In the genomic region with DNA sequence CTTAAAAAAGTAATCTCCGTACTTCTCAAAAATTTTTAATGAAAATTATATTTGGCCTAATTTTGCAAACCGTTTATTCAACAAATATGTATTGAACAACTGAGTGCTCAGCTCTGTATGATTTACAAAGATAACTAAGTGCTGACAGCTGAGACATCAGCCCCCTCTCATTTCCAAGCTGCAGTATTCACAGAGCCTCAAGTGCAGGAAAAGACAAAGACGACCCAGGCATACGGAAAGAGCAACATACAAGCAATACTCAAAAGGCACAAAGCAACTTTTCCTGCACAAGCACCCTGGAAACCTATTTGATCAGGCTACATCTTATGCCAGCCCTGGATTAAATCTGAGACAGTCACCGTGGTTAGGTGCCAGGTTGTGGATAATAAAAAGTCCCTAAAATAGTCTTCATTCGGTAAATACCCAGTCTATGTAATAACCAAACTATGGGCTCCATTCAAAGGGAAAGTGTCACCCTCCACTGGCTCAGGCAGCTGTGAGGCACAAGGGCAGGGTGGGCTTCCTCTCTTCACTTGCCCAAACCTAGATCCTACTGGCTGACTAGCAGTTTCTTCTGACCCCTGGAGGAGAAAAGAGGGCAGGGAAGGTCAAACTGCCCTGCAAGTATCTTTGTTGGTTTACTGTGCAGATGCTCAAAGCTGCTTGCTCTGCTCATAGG, we compare ENCODE assay signal across 9 cellular contexts.
A peak's percentile ranks its signal among the peaks of the same experiment; 100 is the strongest.
DNase-seq lines count a peak whose midpoint lies in the region; ATAC-seq and FAIRE-seq lines count a peak whose summit lies in the region.
"Had no signal": no experiment of that assay in that cellular context is flagged by ENCODE, and none has a peak within 500 bp of the region (broad histone marks: within the 10 kb centered on the region; RNA-seq: fewer than 3 reads in every experiment).

No MANE protein-coding gene starts in this region.

- no peak overlapping the region for H3K9ac ChIP-seq in BLaER1

- peak; percentile 14 for DNase-seq in cerebellar cortex (ENCODE audit: low spot score)
- DNase-seq in RCC 7860 (ENCODE audit: low spot score), result no peak
- no peak for DNase-seq in OCI-M2 (lab: John Stamatoyannopoulos, UW; ENCODE audit: unreplicated experiment)
- DNase-seq in cerebellar nuclear complex (lab: John Stamatoyannopoulos, UW), result no peak
- DNase-seq in RPMI8226, result no peak
- DNase-seq: kidney had no signal

- H4K20me1 ChIP-seq in BLaER1, result peaks cover 44% of the 10 kb centered on the region

- ATAC-seq in GM19023 (IDR thresholded peaks at IDR 0.05; ENCODE audit: unreplicated experiment), result peak; percentile 55
- ATAC-seq in HG02938 (IDR thresholded peaks at IDR 0.05; ENCODE audit: unreplicated experiment), result peak; percentile 53

- H3K4me2 ChIP-seq in BLaER1, result peak overlapping the region; percentile 35

- no peaks in the 10 kb centered on the region for H3K27me3 ChIP-seq in BLaER1

- FAIRE-seq in RCC 7860 (lab: Jason Lieb, UNC), result no peak
- FAIRE-seq: kidney had no signal

- H3K27ac ChIP-seq in BLaER1, result no peak overlapping the region

- no peak overlapping the region for H3K4me3 ChIP-seq in BLaER1

- peaks cover 16% of the 10 kb centered on the region for H3K9me3 ChIP-seq in BLaER1

- peaks cover 20% of the 10 kb centered on the region for H3K4me1 ChIP-seq in BLaER1

- H3K36me3 ChIP-seq in BLaER1, result peaks cover 13% of the 10 kb centered on the region; the same call in 1 of the 2 replicates
